In genomic region chr7:128030999-128031681, GRCh38 we compare ENCODE assay signal across 1 cellular context.
A peak's percentile ranks its signal among the peaks of the same experiment; 100 is the strongest.
TF ChIP-seq lines count a peak whose summit lies in the region.

Gene LRRC4 (minus strand): TSS chr7:128031437. CDS start chr7:128030640, 797 bp downstream.

TF ChIP-seq in WTC11, 78 proteins besides CTCF, POLR2A, EP300 and RAD21 (continued from another document):
- TF ChIP-seq, protein P1, sequence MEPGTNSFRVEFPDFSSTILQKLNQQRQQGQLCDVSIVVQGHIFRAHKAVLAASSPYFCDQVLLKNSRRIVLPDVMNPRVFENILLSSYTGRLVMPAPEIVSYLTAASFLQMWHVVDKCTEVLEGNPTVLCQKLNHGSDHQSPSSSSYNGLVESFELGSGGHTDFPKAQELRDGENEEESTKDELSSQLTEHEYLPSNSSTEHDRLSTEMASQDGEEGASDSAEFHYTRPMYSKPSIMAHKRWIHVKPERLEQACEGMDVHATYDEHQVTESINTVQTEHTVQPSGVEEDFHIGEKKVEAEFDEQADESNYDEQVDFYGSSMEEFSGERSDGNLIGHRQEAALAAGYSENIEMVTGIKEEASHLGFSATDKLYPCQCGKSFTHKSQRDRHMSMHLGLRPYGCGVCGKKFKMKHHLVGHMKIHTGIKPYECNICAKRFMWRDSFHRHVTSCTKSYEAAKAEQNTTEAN (CRISPR knock-in tag; IDR thresholded peaks at IDR 0.05) = 0 out of 2 replicates have a peak, but pooled peaks have one; percentile 25
- TF ChIP-seq HMGXB4 (CRISPR knock-in tag; IDR thresholded peaks at IDR 0.05) (no peak), SOX15 (CRISPR knock-in tag; IDR thresholded peaks at IDR 0.05) (no peak), NR1H2 (CRISPR knock-in tag; IDR thresholded peaks at IDR 0.05) (no peak)
- TF ChIP-seq, protein P2, sequence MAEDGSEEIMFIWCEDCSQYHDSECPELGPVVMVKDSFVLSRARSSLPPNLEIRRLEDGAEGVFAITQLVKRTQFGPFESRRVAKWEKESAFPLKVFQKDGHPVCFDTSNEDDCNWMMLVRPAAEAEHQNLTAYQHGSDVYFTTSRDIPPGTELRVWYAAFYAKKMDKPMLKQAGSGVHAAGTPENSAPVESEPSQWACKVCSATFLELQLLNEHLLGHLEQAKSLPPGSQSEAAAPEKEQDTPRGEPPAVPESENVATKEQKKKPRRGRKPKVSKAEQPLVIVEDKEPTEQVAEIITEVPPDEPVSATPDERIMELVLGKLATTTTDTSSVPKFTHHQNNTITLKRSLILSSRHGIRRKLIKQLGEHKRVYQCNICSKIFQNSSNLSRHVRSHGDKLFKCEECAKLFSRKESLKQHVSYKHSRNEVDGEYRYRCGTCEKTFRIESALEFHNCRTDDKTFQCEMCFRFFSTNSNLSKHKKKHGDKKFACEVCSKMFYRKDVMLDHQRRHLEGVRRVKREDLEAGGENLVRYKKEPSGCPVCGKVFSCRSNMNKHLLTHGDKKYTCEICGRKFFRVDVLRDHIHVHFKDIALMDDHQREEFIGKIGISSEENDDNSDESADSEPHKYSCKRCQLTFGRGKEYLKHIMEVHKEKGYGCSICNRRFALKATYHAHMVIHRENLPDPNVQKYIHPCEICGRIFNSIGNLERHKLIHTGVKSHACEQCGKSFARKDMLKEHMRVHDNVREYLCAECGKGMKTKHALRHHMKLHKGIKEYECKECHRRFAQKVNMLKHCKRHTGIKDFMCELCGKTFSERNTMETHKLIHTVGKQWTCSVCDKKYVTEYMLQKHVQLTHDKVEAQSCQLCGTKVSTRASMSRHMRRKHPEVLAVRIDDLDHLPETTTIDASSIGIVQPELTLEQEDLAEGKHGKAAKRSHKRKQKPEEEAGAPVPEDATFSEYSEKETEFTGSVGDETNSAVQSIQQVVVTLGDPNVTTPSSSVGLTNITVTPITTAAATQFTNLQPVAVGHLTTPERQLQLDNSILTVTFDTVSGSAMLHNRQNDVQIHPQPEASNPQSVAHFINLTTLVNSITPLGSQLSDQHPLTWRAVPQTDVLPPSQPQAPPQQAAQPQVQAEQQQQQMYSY (CRISPR knock-in tag; IDR thresholded peaks at IDR 0.05) = peak; percentile 47; the same call in 1 of the 2 replicates
TF ChIP-seq in WTC11: peak in this region for 5.
